Comparison of ENCODE assay signal across 1 cellular context in genomic region chr5:157949520-157949919, GRCh38.
TF ChIP-seq lines count a peak whose summit lies in the region.

No MANE protein-coding gene starts in this region.

TF ChIP-seq in A549, 52 proteins besides CTCF, POLR2A, EP300 and RAD21:
- TF ChIP-seq BHLHE40 (IDR thresholded peaks at IDR 0.05; ENCODE audit: low read depth, low read length) (no peak), CEBPB (IDR thresholded peaks at IDR 0.05) (no peak), NFE2L2 (conservative IDR thresholded peaks at IDR 0.05; ENCODE audit: low read length) (no peak), MAX (IDR thresholded peaks at IDR 0.05) (no peak), KDM5A (IDR thresholded peaks at IDR 0.05) (no peak), JUNB (IDR thresholded peaks at IDR 0.05) (no peak), FOXS1 (CRISPR knock-in tag; IDR thresholded peaks at IDR 0.05) (no peak), RARB (CRISPR knock-in tag; IDR thresholded peaks at IDR 0.05) (no peak), JUN (IDR thresholded peaks at IDR 0.05) (no peak), CHD2 (IDR thresholded peaks at IDR 0.05; ENCODE audit: low read length, partially characterized antibody) (no peak), EHMT2 (IDR thresholded peaks at IDR 0.05; ENCODE audit: low read depth) (no peak), REST (IDR thresholded peaks at IDR 0.05) (no peak), E2F6 (IDR thresholded peaks at IDR 0.05; ENCODE audit: borderline replicate concordance, low read depth) (no peak), KDM1A (IDR thresholded peaks at IDR 0.05; ENCODE audit: low read depth) (no peak), ELK1 (IDR thresholded peaks at IDR 0.05; ENCODE audit: low read depth, low read length) (no peak), HMGXB4 (CRISPR knock-in tag; IDR thresholded peaks at IDR 0.05; ENCODE audit: borderline replicate concordance) (no peak), GATA3 (IDR thresholded peaks at IDR 0.05; ENCODE audit: borderline replicate concordance) (no peak)
